In genomic region chr11:75606099-75606498, GRCh38 we compare ENCODE assay signal across 1 cellular context.
TF ChIP-seq lines count a peak whose summit lies in the region.

No MANE protein-coding gene starts in this region.

TF ChIP-seq in SK-N-SH treated with all-trans-retinoic acid at 6 μM for 48 hours, 23 proteins besides CTCF, POLR2A, EP300 and RAD21 (continued from another document):
- TF ChIP-seq TSHZ2 (CRISPR knock-in tag; IDR thresholded peaks at IDR 0.05) (no peak), ARNTL (CRISPR knock-in tag; IDR thresholded peaks at IDR 0.05; ENCODE audit: borderline replicate concordance, low read depth) (no peak), ZFP30 (CRISPR knock-in tag; IDR thresholded peaks at IDR 0.05) (no peak), PATZ1 (CRISPR knock-in tag; IDR thresholded peaks at IDR 0.05; ENCODE audit: borderline replicate concordance) (no peak), CREB5 (CRISPR knock-in tag; IDR thresholded peaks at IDR 0.05; ENCODE audit: low read depth) (no peak)
TF ChIP-seq in SK-N-SH treated with all-trans-retinoic acid at 6 μM for 48 hours: peak in this region for 0.
